Comparison of ENCODE assay signal across 15 cellular contexts in genomic region chr2:219783551-219783950, GRCh38.
"Had no signal": no experiment of that assay in that cellular context is flagged by ENCODE, and none has a peak within 500 bp of the region (broad histone marks: within the 10 kb centered on the region; RNA-seq: fewer than 3 reads in every experiment).

No MANE protein-coding gene starts in this region.

- H3K4me1 ChIP-seq: transverse colon, uterus had no signal

- ATAC-seq: heart right ventricle, left ventricle myocardium superior had no signal

- H3K4me3 ChIP-seq: heart right ventricle, transverse colon, uterus had no signal

- H3K9me3 ChIP-seq: heart right ventricle, transverse colon, uterus had no signal

- DNase-seq: activated CD4-positive, alpha-beta T cell treated with anti-CD3 and anti-CD28 coated beads, Interleukin-2, amount 50 U/mL, for 48 hours; activated naive CD8-positive, alpha-beta T cell treated with anti-CD3 and anti-CD28 coated beads, Interleukin-2, amount 10 ng/mL, durations not matched to agents 7 days and 5 days; activated T-cell treated with anti-CD3 and anti-CD28 coated beads for 4 hours; dermis blood vessel endothelial cell; effector memory CD4-positive, alpha-beta T cell; heart right ventricle; kidney glomerular epithelial cell; left ventricle myocardium superior; retina; stimulated activated CD8-positive, alpha-beta memory T cell treated with anti-CD3 and anti-CD28 coated beads, Interleukin-4, amount 100 ng/mL, for 48 hours; stimulated activated naive CD4-positive, alpha-beta T cell treated with Interleukin-2 at 50 U/mL for 16 hours; substantia nigra; transverse colon; uterus had no signal

- H3K36me3 ChIP-seq: heart right ventricle, transverse colon, uterus had no signal

- H3K27me3 ChIP-seq: heart right ventricle, transverse colon, uterus had no signal

- H3K27ac ChIP-seq: epithelial cell of prostate, heart right ventricle, transverse colon, uterus had no signal
